ENCODE assay signal across 13 cellular contexts in the genomic region with DNA sequence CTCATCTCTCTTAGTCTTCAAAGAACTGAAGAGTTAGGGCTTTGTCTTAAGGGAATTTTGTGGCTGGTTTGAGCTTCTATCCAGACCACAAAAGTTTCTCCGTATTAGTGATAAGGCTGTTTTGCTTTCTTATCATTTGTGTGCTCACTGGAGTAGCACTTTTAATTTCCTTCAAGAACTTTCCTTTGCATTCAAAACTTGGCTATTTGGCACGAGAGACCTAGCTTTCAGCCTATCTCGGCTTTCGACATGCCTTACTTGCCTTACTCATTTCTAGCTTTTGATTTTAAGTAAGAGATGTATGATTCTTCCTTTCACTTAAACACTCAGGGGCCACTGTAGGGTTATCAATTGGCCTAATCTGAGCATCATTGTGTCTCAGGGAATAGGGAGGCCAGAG. TPM values are rescaled to one million over a fixed set of nuclear protein-coding genes. Genes with fewer than 3 reads are reported as not detected.
DNase-seq lines count a peak whose midpoint lies in the region; ATAC-seq and TF ChIP-seq lines count a peak whose summit lies in the region.
"Had no signal": no experiment of that assay in that cellular context is flagged by ENCODE, and none has a peak within 500 bp of the region (broad histone marks: within the 10 kb centered on the region; RNA-seq: fewer than 3 reads in every experiment).

No MANE protein-coding gene starts in this region.

- intact Hi-C loops in activated CD4-positive, alpha-beta T cell treated with anti-CD3 and anti-CD28 coated beads, Interleukin-2, amount 10 ng/mL, durations not matched to agents 24 days and 14 days (cut with micrococcal nuclease), result loop anchor here (1.0 kb wide), 3 partner anchors 30 to 56 kb away; a partner anchor contains a TSS
- intact Hi-C loops in breast epithelium (cut with DNase I; ENCODE audit: low total_unique reads), result no loop called here

- no peak overlapping the region for H3K4me3 ChIP-seq in breast epithelium
- H3K4me3 ChIP-seq: A549, vagina had no signal

- no peaks in the 10 kb centered on the region for H3K4me1 ChIP-seq in breast epithelium
- H3K4me1 ChIP-seq: A549, vagina had no signal

- no peaks in the 10 kb centered on the region for H3K9me3 Mint-ChIP-seq in activated CD4-positive, alpha-beta T cell treated with anti-CD3 and anti-CD28 coated beads, Interleukin-2, amount 10 ng/mL, durations not matched to agents 24 days and 14 days
- H3K9me3 Mint-ChIP-seq in activated naive CD8-positive, alpha-beta T cell treated with anti-CD3 and anti-CD28 coated beads for 36 hours, result no peaks in the 10 kb centered on the region

- H3K4me3 Mint-ChIP-seq in activated CD4-positive, alpha-beta T cell treated with anti-CD3 and anti-CD28 coated beads, Interleukin-2, amount 10 ng/mL, durations not matched to agents 24 days and 14 days, result no peak overlapping the region
- no peak overlapping the region for H3K4me3 Mint-ChIP-seq in activated naive CD8-positive, alpha-beta T cell treated with anti-CD3 and anti-CD28 coated beads for 36 hours

- peaks cover 20% of the 10 kb centered on the region for H3K4me1 Mint-ChIP-seq in activated CD4-positive, alpha-beta T cell treated with anti-CD3 and anti-CD28 coated beads, Interleukin-2, amount 10 ng/mL, durations not matched to agents 24 days and 14 days
- peaks cover 20% of the 10 kb centered on the region for H3K4me1 Mint-ChIP-seq in activated naive CD8-positive, alpha-beta T cell treated with anti-CD3 and anti-CD28 coated beads for 36 hours

- DNase-seq in activated CD4-positive, alpha-beta T cell treated with anti-CD3 and anti-CD28 coated beads, Interleukin-2, amount 10 ng/mL, durations not matched to agents 24 days and 14 days, result no peak
- no peak for DNase-seq in activated CD4-positive, alpha-beta T cell treated with anti-CD3 and anti-CD28 coated beads, Interleukin-2, amount 50 U/mL, for 1 hour
- no peak for DNase-seq in activated naive CD8-positive, alpha-beta T cell treated with anti-CD3 and anti-CD28 coated beads for 36 hours
- DNase-seq in breast epithelium (ENCODE audit: low spot score in 2 of 2) (no peak), NCI-H1048 (lab: John Stamatoyannopoulos, UW) (no peak), hepatic stellate cell (ENCODE audit: low spot score) (no peak)
- DNase-seq: NCI-H187 treated with DMSO at 0.1 percent for 48 hours had no signal

- no peaks in the 10 kb centered on the region for H3K27me3 Mint-ChIP-seq in activated CD4-positive, alpha-beta T cell treated with anti-CD3 and anti-CD28 coated beads, Interleukin-2, amount 10 ng/mL, durations not matched to agents 24 days and 14 days
- H3K27me3 Mint-ChIP-seq in activated naive CD8-positive, alpha-beta T cell treated with anti-CD3 and anti-CD28 coated beads for 36 hours, result no peaks in the 10 kb centered on the region

- ATAC-seq in GM21360 (IDR thresholded peaks at IDR 0.05; ENCODE audit: unreplicated experiment) (peak; percentile 91), HG03066 (IDR thresholded peaks at IDR 0.05; ENCODE audit: low read depth, unreplicated experiment) (peak; percentile 63)
- ATAC-seq: A549, Panc1 had no signal

- H3K27ac Mint-ChIP-seq in activated CD4-positive, alpha-beta T cell treated with anti-CD3 and anti-CD28 coated beads, Interleukin-2, amount 10 ng/mL, durations not matched to agents 24 days and 14 days, result peak overlapping the region; percentile 30
- H3K27ac Mint-ChIP-seq in activated naive CD8-positive, alpha-beta T cell treated with anti-CD3 and anti-CD28 coated beads for 36 hours, result peak overlapping the region; percentile 49

- no peak for TF ChIP-seq POLR2A in breast epithelium (IDR thresholded peaks at IDR 0.05)

- no peaks in the 10 kb centered on the region for H3K27me3 ChIP-seq in breast epithelium
- H3K27me3 ChIP-seq: vagina had no signal

- H3K36me3 ChIP-seq in breast epithelium, result no peaks in the 10 kb centered on the region
- H3K36me3 ChIP-seq: vagina had no signal

- H3K9me3 ChIP-seq in breast epithelium, result no peaks in the 10 kb centered on the region
- H3K9me3 ChIP-seq: A549, vagina had no signal

- no peak for TF ChIP-seq CTCF in breast epithelium (IDR thresholded peaks at IDR 0.05)

- no peak overlapping the region for H3K27ac ChIP-seq in breast epithelium
- H3K27ac ChIP-seq: A549, epithelial cell of prostate, vagina had no signal

- peaks cover 35% of the 10 kb centered on the region for H3K36me3 Mint-ChIP-seq in activated CD4-positive, alpha-beta T cell treated with anti-CD3 and anti-CD28 coated beads, Interleukin-2, amount 10 ng/mL, durations not matched to agents 24 days and 14 days (ENCODE audit: low read depth)
- H3K36me3 Mint-ChIP-seq in activated naive CD8-positive, alpha-beta T cell treated with anti-CD3 and anti-CD28 coated beads for 36 hours, result peaks cover 27% of the 10 kb centered on the region

RNA-seq across cellular contexts. Expression of a gene that starts 29.9 kb away (rescaled TPM):
- total RNA-seq in activated CD4-positive, alpha-beta T cell treated with anti-CD3 and anti-CD28 coated beads, Interleukin-2, amount 10 ng/mL, durations not matched to agents 24 days and 14 days, result 37.7 and 40.6 TPM in 2 replicates
- total RNA-seq in activated naive CD8-positive, alpha-beta T cell treated with anti-CD3 and anti-CD28 coated beads for 36 hours, result 10 to 100 TPM; 23.0 to 25.9 TPM
- 10 to 100 TPM; 18.7 to 41.0 (median 24.9) TPM for total RNA-seq in breast epithelium

RNA-seq across cellular contexts. Expression of a gene that starts 55.7 kb away (rescaled TPM):
- 16.0 and 16.2 TPM in 2 replicates for total RNA-seq in activated CD4-positive, alpha-beta T cell treated with anti-CD3 and anti-CD28 coated beads, Interleukin-2, amount 10 ng/mL, durations not matched to agents 24 days and 14 days
- 10 to 100 TPM; 15.4 to 15.6 TPM for total RNA-seq in activated naive CD8-positive, alpha-beta T cell treated with anti-CD3 and anti-CD28 coated beads for 36 hours
- 10 to 100 TPM; 10.4 to 15.1 (median 13.8) TPM for total RNA-seq in breast epithelium
